In the genomic region with DNA sequence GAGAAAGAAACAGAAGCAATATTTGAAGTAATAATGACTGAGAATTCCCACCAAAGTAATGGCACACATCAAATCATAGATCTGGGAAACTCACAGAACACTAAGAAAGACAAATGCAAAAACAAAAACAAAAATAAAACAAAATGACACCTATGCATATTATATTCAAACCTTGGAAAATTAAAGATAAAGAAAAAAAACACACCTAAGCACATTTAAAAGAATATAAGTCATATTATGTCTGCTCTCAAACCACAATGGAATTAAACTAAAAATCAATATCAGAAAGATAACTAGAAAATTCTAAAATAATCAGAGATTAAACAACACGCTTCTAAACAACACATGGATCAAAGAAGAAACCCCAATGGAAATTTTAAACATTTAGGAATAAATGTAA, we compare ENCODE assay signal across 2 cellular contexts.
TF ChIP-seq lines count a peak whose summit lies in the region.

No MANE protein-coding gene starts in this region.

TF ChIP-seq in HCT116, 20 proteins besides CTCF, POLR2A, EP300 and RAD21:
- TF ChIP-seq, protein P1, sequence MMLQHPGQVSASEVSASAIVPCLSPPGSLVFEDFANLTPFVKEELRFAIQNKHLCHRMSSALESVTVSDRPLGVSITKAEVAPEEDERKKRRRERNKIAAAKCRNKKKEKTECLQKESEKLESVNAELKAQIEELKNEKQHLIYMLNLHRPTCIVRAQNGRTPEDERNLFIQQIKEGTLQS (IDR thresholded peaks at IDR 0.05): no peak
- no peak for TF ChIP-seq FOSL1 (IDR thresholded peaks at IDR 0.05; ENCODE audit: low read depth)
- TF ChIP-seq EGR1 (IDR thresholded peaks at IDR 0.05; ENCODE audit: low read depth): no peak
- no peak for TF ChIP-seq ZFX (IDR thresholded peaks at IDR 0.05)
- no peak for TF ChIP-seq ELF1 (IDR thresholded peaks at IDR 0.05; ENCODE audit: borderline replicate concordance, low read depth)
- TF ChIP-seq SP1 (IDR thresholded peaks at IDR 0.05; ENCODE audit: low read depth): no peak
- TF ChIP-seq, protein P2, sequence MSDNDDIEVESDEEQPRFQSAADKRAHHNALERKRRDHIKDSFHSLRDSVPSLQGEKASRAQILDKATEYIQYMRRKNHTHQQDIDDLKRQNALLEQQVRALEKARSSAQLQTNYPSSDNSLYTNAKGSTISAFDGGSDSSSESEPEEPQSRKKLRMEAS (IDR thresholded peaks at IDR 0.05): no peak
- no peak for TF ChIP-seq SIN3A (IDR thresholded peaks at IDR 0.05; ENCODE audit: low read depth)
- no peak for TF ChIP-seq JUND (IDR thresholded peaks at IDR 0.05)
- TF ChIP-seq CBX3 (IDR thresholded peaks at IDR 0.05; ENCODE audit: low read depth): no peak
- no peak for TF ChIP-seq SRF (IDR thresholded peaks at IDR 0.05; ENCODE audit: low read depth)
- TF ChIP-seq POLR2AphosphoS5 (IDR thresholded peaks at IDR 0.05; ENCODE audit: low read depth, low read length): no peak
- no peak for TF ChIP-seq YY1 (IDR thresholded peaks at IDR 0.05; ENCODE audit: extremely low read depth, insufficient replicate concordance, low read depth, low read length)
- TF ChIP-seq ZNF274 (IDR thresholded peaks at IDR 0.05; ENCODE audit: low read depth, low read length): no peak
- TF ChIP-seq, protein P3, sequence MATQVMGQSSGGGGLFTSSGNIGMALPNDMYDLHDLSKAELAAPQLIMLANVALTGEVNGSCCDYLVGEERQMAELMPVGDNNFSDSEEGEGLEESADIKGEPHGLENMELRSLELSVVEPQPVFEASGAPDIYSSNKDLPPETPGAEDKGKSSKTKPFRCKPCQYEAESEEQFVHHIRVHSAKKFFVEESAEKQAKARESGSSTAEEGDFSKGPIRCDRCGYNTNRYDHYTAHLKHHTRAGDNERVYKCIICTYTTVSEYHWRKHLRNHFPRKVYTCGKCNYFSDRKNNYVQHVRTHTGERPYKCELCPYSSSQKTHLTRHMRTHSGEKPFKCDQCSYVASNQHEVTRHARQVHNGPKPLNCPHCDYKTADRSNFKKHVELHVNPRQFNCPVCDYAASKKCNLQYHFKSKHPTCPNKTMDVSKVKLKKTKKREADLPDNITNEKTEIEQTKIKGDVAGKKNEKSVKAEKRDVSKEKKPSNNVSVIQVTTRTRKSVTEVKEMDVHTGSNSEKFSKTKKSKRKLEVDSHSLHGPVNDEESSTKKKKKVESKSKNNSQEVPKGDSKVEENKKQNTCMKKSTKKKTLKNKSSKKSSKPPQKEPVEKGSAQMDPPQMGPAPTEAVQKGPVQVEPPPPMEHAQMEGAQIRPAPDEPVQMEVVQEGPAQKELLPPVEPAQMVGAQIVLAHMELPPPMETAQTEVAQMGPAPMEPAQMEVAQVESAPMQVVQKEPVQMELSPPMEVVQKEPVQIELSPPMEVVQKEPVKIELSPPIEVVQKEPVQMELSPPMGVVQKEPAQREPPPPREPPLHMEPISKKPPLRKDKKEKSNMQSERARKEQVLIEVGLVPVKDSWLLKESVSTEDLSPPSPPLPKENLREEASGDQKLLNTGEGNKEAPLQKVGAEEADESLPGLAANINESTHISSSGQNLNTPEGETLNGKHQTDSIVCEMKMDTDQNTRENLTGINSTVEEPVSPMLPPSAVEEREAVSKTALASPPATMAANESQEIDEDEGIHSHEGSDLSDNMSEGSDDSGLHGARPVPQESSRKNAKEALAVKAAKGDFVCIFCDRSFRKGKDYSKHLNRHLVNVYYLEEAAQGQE (IDR thresholded peaks at IDR 0.05; ENCODE audit: low read depth): no peak
- no peak for TF ChIP-seq TCF7L2 (IDR thresholded peaks at IDR 0.05; ENCODE audit: borderline replicate concordance, extremely low read depth, insufficient read depth, insufficient read length)
- no peak for TF ChIP-seq CEBPB (IDR thresholded peaks at IDR 0.05; ENCODE audit: low read depth)
- TF ChIP-seq EZH2 (IDR thresholded peaks at IDR 0.05): no peak
- TF ChIP-seq, protein P4, sequence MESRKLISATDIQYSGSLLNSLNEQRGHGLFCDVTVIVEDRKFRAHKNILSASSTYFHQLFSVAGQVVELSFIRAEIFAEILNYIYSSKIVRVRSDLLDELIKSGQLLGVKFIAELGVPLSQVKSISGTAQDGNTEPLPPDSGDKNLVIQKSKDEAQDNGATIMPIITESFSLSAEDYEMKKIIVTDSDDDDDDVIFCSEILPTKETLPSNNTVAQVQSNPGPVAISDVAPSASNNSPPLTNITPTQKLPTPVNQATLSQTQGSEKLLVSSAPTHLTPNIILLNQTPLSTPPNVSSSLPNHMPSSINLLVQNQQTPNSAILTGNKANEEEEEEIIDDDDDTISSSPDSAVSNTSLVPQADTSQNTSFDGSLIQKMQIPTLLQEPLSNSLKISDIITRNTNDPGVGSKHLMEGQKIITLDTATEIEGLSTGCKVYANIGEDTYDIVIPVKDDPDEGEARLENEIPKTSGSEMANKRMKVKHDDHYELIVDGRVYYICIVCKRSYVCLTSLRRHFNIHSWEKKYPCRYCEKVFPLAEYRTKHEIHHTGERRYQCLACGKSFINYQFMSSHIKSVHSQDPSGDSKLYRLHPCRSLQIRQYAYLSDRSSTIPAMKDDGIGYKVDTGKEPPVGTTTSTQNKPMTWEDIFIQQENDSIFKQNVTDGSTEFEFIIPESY (IDR thresholded peaks at IDR 0.05; ENCODE audit: extremely low read depth, insufficient replicate concordance, low read length): no peak

TF ChIP-seq in K562, 482 proteins besides CTCF, POLR2A, EP300 and RAD21:
- TF ChIP-seq ARNT (IDR thresholded peaks at IDR 0.05) (no peak), EZH2 (IDR thresholded peaks at IDR 0.05; ENCODE audit: borderline replicate concordance, low read depth, low read length) (no peak), WHSC1 (IDR thresholded peaks at IDR 0.05; ENCODE audit: low read length) (no peak), ZNF316 (IDR thresholded peaks at IDR 0.05) (peak; percentile 80), NRF1 (conservative IDR thresholded peaks at IDR 0.05 in 1 of 2, IDR thresholded peaks at IDR 0.05 in 1 of 2) (no peak), RBM14 (IDR thresholded peaks at IDR 0.05; ENCODE audit: borderline replicate concordance, insufficient read depth, low read depth, low read length) (no peak), TEAD1 (CRISPR knock-in tag; IDR thresholded peaks at IDR 0.05) (no peak), ZNF3 (CRISPR knock-in tag; IDR thresholded peaks at IDR 0.05) (no peak), LARP7 (IDR thresholded peaks at IDR 0.05) (no peak), ZNF253 (CRISPR knock-in tag; conservative IDR thresholded peaks at IDR 0.05) (no peak), ZNF668 (CRISPR knock-in tag; IDR thresholded peaks at IDR 0.05) (no peak), C11orf30 (IDR thresholded peaks at IDR 0.05; ENCODE audit: low read depth) (peak; percentile 59)
- TF ChIP-seq, protein P5, sequence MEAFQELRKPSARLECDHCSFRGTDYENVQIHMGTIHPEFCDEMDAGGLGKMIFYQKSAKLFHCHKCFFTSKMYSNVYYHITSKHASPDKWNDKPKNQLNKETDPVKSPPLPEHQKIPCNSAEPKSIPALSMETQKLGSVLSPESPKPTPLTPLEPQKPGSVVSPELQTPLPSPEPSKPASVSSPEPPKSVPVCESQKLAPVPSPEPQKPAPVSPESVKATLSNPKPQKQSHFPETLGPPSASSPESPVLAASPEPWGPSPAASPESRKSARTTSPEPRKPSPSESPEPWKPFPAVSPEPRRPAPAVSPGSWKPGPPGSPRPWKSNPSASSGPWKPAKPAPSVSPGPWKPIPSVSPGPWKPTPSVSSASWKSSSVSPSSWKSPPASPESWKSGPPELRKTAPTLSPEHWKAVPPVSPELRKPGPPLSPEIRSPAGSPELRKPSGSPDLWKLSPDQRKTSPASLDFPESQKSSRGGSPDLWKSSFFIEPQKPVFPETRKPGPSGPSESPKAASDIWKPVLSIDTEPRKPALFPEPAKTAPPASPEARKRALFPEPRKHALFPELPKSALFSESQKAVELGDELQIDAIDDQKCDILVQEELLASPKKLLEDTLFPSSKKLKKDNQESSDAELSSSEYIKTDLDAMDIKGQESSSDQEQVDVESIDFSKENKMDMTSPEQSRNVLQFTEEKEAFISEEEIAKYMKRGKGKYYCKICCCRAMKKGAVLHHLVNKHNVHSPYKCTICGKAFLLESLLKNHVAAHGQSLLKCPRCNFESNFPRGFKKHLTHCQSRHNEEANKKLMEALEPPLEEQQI (IDR thresholded peaks at IDR 0.05): no peak
